ENCODE assay signal across 1 cellular context in the genomic region with DNA sequence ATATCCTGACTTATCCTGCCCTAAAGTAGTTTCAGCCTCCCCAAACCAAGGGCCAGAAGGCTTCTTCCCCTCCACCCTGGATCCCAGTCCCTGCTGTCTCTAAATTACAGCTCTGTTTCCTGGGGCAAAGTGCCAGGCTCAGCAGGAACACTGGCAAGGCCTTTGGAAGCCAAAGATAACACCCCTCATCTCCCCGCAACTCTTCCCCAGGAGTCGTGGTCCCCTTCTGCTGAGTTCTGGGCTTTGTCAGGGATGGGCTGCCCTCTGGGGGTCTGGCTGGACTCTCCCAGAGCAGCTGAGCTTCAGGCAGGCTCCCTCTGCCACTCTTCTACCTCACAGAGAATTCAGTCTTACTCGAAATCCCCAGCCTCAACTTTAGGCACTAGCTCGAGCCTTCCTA.
TF ChIP-seq lines count a peak whose summit lies in the region.

No MANE protein-coding gene starts in this region.

TF ChIP-seq in GM23338, 12 proteins besides CTCF, POLR2A, EP300 and RAD21 (continued from another document):
- TF ChIP-seq, protein P1, sequence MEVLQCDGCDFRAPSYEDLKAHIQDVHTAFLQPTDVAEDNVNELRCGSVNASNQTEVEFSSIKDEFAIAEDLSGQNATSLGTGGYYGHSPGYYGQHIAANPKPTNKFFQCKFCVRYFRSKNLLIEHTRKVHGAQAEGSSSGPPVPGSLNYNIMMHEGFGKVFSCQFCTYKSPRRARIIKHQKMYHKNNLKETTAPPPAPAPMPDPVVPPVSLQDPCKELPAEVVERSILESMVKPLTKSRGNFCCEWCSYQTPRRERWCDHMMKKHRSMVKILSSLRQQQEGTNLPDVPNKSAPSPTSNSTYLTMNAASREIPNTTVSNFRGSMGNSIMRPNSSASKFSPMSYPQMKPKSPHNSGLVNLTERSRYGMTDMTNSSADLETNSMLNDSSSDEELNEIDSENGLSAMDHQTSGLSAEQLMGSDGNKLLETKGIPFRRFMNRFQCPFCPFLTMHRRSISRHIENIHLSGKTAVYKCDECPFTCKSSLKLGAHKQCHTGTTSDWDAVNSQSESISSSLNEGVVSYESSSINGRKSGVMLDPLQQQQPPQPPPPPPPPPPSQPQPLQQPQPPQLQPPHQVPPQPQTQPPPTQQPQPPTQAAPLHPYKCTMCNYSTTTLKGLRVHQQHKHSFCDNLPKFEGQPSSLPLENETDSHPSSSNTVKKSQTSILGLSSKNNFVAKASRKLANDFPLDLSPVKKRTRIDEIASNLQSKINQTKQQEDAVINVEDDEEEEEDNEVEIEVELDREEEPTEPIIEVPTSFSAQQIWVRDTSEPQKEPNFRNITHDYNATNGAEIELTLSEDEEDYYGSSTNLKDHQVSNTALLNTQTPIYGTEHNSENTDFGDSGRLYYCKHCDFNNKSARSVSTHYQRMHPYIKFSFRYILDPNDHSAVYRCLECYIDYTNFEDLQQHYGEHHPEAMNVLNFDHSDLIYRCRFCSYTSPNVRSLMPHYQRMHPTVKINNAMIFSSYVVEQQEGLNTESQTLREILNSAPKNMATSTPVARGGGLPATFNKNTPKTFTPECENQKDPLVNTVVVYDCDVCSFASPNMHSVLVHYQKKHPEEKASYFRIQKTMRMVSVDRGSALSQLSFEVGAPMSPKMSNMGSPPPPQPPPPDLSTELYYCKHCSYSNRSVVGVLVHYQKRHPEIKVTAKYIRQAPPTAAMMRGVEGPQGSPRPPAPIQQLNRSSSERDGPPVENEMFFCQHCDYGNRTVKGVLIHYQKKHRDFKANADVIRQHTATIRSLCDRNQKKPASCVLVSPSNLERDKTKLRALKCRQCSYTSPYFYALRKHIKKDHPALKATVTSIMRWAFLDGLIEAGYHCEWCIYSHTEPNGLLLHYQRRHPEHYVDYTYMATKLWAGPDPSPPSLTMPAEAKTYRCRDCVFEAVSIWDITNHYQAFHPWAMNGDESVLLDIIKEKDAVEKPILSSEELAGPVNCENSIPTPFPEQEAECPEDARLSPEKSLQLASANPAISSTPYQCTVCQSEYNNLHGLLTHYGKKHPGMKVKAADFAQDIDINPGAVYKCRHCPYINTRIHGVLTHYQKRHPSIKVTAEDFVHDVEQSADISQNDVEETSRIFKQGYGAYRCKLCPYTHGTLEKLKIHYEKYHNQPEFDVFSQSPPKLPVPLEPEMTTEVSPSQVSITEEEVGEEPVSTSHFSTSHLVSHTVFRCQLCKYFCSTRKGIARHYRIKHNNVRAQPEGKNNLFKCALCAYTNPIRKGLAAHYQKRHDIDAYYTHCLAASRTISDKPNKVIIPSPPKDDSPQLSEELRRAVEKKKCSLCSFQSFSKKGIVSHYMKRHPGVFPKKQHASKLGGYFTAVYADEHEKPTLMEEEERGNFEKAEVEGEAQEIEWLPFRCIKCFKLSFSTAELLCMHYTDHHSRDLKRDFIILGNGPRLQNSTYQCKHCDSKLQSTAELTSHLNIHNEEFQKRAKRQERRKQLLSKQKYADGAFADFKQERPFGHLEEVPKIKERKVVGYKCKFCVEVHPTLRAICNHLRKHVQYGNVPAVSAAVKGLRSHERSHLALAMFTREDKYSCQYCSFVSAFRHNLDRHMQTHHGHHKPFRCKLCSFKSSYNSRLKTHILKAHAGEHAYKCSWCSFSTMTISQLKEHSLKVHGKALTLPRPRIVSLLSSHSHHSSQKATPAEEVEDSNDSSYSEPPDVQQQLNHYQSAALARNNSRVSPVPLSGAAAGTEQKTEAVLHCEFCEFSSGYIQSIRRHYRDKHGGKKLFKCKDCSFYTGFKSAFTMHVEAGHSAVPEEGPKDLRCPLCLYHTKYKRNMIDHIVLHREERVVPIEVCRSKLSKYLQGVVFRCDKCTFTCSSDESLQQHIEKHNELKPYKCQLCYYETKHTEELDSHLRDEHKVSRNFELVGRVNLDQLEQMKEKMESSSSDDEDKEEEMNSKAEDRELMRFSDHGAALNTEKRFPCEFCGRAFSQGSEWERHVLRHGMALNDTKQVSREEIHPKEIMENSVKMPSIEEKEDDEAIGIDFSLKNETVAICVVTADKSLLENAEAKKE (CRISPR knock-in tag; IDR thresholded peaks at IDR 0.05), result no peak
